ENCODE assay signal across 13 cellular contexts in the genomic region with DNA sequence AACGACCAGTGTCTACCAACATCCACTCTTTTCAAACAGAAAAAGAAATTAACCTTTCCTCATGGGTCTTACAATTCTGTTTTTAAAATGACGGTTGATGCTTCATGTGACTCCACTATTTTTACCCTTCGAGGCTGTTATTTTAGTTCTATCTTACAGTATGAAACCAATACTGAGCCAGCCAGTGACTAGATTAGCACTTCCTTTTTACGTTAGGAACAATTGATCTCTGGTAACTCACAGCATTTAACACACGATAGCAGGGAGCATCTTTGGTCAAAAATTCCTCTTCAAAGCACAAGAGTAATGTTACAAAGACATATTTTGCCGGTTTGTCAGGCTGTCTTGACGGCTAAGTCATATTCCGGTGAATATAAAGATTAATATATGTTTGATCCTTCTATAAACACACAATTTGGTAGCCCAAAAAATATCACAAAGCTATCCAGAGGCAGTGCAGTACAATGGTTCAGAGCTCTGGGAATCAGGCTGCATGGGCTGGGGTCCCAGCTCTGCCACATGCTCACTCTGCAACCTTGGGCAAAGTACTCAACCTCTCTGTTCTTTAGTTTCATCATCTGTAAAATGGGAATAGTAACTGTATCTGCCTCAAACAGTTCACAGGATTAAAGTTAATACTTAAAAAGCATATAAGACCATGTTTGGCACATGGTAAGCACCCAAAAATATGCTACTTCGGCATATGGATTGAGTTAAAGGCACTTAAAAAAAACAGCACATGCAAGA.
DNase-seq lines count a peak whose midpoint lies in the region; ATAC-seq, FAIRE-seq and TF ChIP-seq lines count a peak whose summit lies in the region.
"Had no signal": no experiment of that assay in that cellular context is flagged by ENCODE, and none has a peak within 500 bp of the region (broad histone marks: within the 10 kb centered on the region; RNA-seq: fewer than 3 reads in every experiment).

No MANE protein-coding gene starts in this region.

- no peaks in the 10 kb centered on the region for H3K27me3 Mint-ChIP-seq in stimulated activated memory B cell treated with anti-CD40 and anti-IgM and Interleukin-4, amounts not matched to agents 10 μg/mL and 1 μg/mL and 100 μg/mL, for 72 hours
- H3K27me3 Mint-ChIP-seq: activated naive CD4-positive, alpha-beta T cell treated with anti-CD3 and anti-CD28 coated beads, Interleukin-2, amount 50 U/mL, for 24 hours had no signal

- intact Hi-C loops in posterior vena cava (cut with DNase I), result no loop called here

- peak overlapping the region; percentile 62 for H3K4me3 Mint-ChIP-seq in stimulated activated memory B cell treated with anti-CD40 and anti-IgM and Interleukin-4, amounts not matched to agents 10 μg/mL and 1 μg/mL and 100 μg/mL, for 72 hours
- H3K4me3 Mint-ChIP-seq: activated naive CD4-positive, alpha-beta T cell treated with anti-CD3 and anti-CD28 coated beads, Interleukin-2, amount 50 U/mL, for 24 hours; endodermal cell; neural crest cell had no signal

- peaks cover 82% of the 10 kb centered on the region for H3K4me1 Mint-ChIP-seq in stimulated activated memory B cell treated with anti-CD40 and anti-IgM and Interleukin-4, amounts not matched to agents 10 μg/mL and 1 μg/mL and 100 μg/mL, for 72 hours
- H3K4me1 Mint-ChIP-seq: neural crest cell had no signal

- H3K9me3 Mint-ChIP-seq in stimulated activated memory B cell treated with anti-CD40 and anti-IgM and Interleukin-4, amounts not matched to agents 10 μg/mL and 1 μg/mL and 100 μg/mL, for 72 hours, result no peaks in the 10 kb centered on the region
- H3K9me3 Mint-ChIP-seq: endodermal cell, neural crest cell had no signal

- DNase-seq in posterior vena cava (ENCODE audit: low spot score), result no peak
- no peak for DNase-seq in stimulated activated CD4-positive, alpha-beta T cell treated with anti-CD3 and anti-CD28 coated beads, Interleukin-2, amount 100 ng/mL, for 24 hours
- DNase-seq in H54 (ENCODE audit: insufficient read length, low spot score), result no peak
- DNase-seq: endodermal cell; GDM1; NK-92 treated with Interleukin-12 subunit alpha and Interleukin-12 subunit beta, amount 100 ng/mL, for 24 hours; stimulated activated CD4-positive, alpha-beta T cell treated with anti-CD3 and anti-CD28 coated beads, Interleukin-4, amount 100 ng/mL, for 1 hour had no signal

- H3K27ac Mint-ChIP-seq in stimulated activated memory B cell treated with anti-CD40 and anti-IgM and Interleukin-4, amounts not matched to agents 10 μg/mL and 1 μg/mL and 100 μg/mL, for 72 hours, result peak overlapping the region; percentile 80
- H3K27ac Mint-ChIP-seq: activated naive CD4-positive, alpha-beta T cell treated with anti-CD3 and anti-CD28 coated beads, Interleukin-2, amount 50 U/mL, for 24 hours; endodermal cell had no signal

- no peak for TF ChIP-seq POLR2A in H54 (IDR thresholded peaks at IDR 0.05; ENCODE audit: low read depth, low read length)

- peaks cover 31% of the 10 kb centered on the region for H3K36me3 Mint-ChIP-seq in stimulated activated memory B cell treated with anti-CD40 and anti-IgM and Interleukin-4, amounts not matched to agents 10 μg/mL and 1 μg/mL and 100 μg/mL, for 72 hours

- FAIRE-seq in H54 (lab: Jason Lieb, UNC), result no peak

- ATAC-seq in GM19035 (IDR thresholded peaks at IDR 0.05; ENCODE audit: unreplicated experiment), result peak; percentile 67
- ATAC-seq in HG02588 (IDR thresholded peaks at IDR 0.05; ENCODE audit: unreplicated experiment), result peak; percentile 56
- peak; percentile 67 for ATAC-seq in HG03442 (IDR thresholded peaks at IDR 0.05; ENCODE audit: unreplicated experiment)
- peak; percentile 84 for ATAC-seq in stimulated activated memory B cell treated with anti-CD40 and anti-IgM and Interleukin-4, amounts not matched to agents 10 μg/mL and 1 μg/mL and 100 μg/mL, for 72 hours
